ENCODE assay signal across 17 cellular contexts in genomic region chr17:44988256-44988942, GRCh38. TPM values are rescaled to one million over a fixed set of nuclear protein-coding genes. Genes with fewer than 3 reads are reported as not detected.
DNase-seq lines count a peak whose midpoint lies in the region; TF ChIP-seq lines count a peak whose summit lies in the region.
"Had no signal": no experiment of that assay in that cellular context is flagged by ENCODE, and none has a peak within 500 bp of the region (broad histone marks: within the 10 kb centered on the region; RNA-seq: fewer than 3 reads in every experiment).

No MANE protein-coding gene starts in this region.

- H3K36me3 ChIP-seq in H7 (replicated peaks; ENCODE audit: control insufficient read depth, insufficient read depth, low read length) = no peaks in the 10 kb centered on the region
- no peaks in the 10 kb centered on the region for H3K36me3 ChIP-seq in left ventricle myocardium inferior
- H3K36me3 ChIP-seq: prostate gland had no signal

- intact Hi-C loops in left ventricle myocardium inferior (cut with micrococcal nuclease) = no loop called here

- peaks cover 34% of the 10 kb centered on the region for H3K4me1 Mint-ChIP-seq in progenitor cell of endocrine pancreas (ENCODE audit: low read depth)
- H3K4me1 Mint-ChIP-seq: natural killer cell had no signal

- peaks cover 16% of the 10 kb centered on the region for H3K27me3 Mint-ChIP-seq in progenitor cell of endocrine pancreas

- peak overlapping the region; percentile 35 for H3K4me3 Mint-ChIP-seq in progenitor cell of endocrine pancreas (ENCODE audit: low read depth)
- H3K4me3 Mint-ChIP-seq: natural killer cell, T-helper 17 cell had no signal

- H3K27ac Mint-ChIP-seq in progenitor cell of endocrine pancreas = peak overlapping the region; percentile 91
- H3K27ac Mint-ChIP-seq: activated naive CD8-positive, alpha-beta T cell treated with anti-CD3 and anti-CD28 coated beads, Interleukin-2, amount 50 U/mL, for 24 hours; CD8-positive, alpha-beta memory T cell; natural killer cell; T-helper 17 cell had no signal

- H3K9me3 ChIP-seq in left ventricle myocardium inferior (replicated peaks) = no peaks in the 10 kb centered on the region
- H3K9me3 ChIP-seq: prostate gland had no signal

- peak; percentile 80 for DNase-seq in H7
- peak; percentile 87 for DNase-seq in SK-N-DZ (ENCODE audit: low spot score)
- DNase-seq in left kidney (ENCODE audit: low read depth, low spot score) = peak; percentile 63
- DNase-seq in progenitor cell of endocrine pancreas (ENCODE audit: low spot score, unreplicated experiment) = peak; percentile 54
- no peak for DNase-seq in GM13976 (ENCODE audit: low spot score)
- no peak for DNase-seq in left ventricle myocardium inferior
- no peak for DNase-seq in activated naive CD4-positive, alpha-beta T cell treated with anti-CD3 and anti-CD28 coated beads, Interleukin-2, amount 50 U/mL, for 16 hours
- DNase-seq: activated naive CD8-positive, alpha-beta T cell treated with anti-CD3 and anti-CD28 coated beads, Interleukin-2, amount 50 U/mL, for 24 hours; CD8-positive, alpha-beta memory T cell; left colon; natural killer cell; NCI-H1092 treated with DMSO at 0.1 percent for 48 hours; NK-92 treated with Interleukin-12 subunit alpha and Interleukin-12 subunit beta, amount 100 ng/mL, for 24 hours; stimulated activated CD4-positive, alpha-beta T cell treated with anti-CD3 and anti-CD28 coated beads, Interleukin-1b, Interleukin-23, amount 100 ng/mL, for 48 hours; T-helper 17 cell had no signal

- H3K4me3 ChIP-seq in H7 (ENCODE audit: insufficient read depth, low read depth, low read length) (peak overlapping the region; percentile 35), left ventricle myocardium inferior (no peak overlapping the region)
- H3K4me3 ChIP-seq: prostate gland had no signal

- no peak overlapping the region for H3K27ac ChIP-seq in left ventricle myocardium inferior (replicated peaks)
- H3K27ac ChIP-seq: prostate gland had no signal

- H3K27me3 ChIP-seq in H7 (ENCODE audit: control insufficient read depth, insufficient read depth, low read length) (no peaks in the 10 kb centered on the region), left ventricle myocardium inferior (ENCODE audit: low read depth) (peaks cover 29% of the 10 kb centered on the region)

- no peaks in the 10 kb centered on the region for H3K9me3 Mint-ChIP-seq in progenitor cell of endocrine pancreas (ENCODE audit: low read depth)
- H3K9me3 Mint-ChIP-seq: activated naive CD8-positive, alpha-beta T cell treated with anti-CD3 and anti-CD28 coated beads, Interleukin-2, amount 50 U/mL, for 24 hours; CD8-positive, alpha-beta memory T cell; mesothelial cell of epicardium; natural killer cell had no signal

- no peaks in the 10 kb centered on the region for H3K36me3 Mint-ChIP-seq in progenitor cell of endocrine pancreas (ENCODE audit: insufficient read depth)
- H3K36me3 Mint-ChIP-seq: CD8-positive, alpha-beta memory T cell; mesothelial cell of epicardium; natural killer cell had no signal

- no peak for TF ChIP-seq CTCF in progenitor cell of endocrine pancreas (IDR thresholded peaks at IDR 0.05; ENCODE audit: unreplicated experiment)
- no peak for TF ChIP-seq CTCF in GM13976 (IDR thresholded peaks at IDR 0.05; ENCODE audit: borderline replicate concordance, control extremely low read depth, extremely low read depth, insufficient read depth, missing control alignments)
- no peak for TF ChIP-seq CTCF in left ventricle myocardium inferior (IDR thresholded peaks at IDR 0.05; ENCODE audit: borderline replicate concordance)

- in situ Hi-C loops in GM13976 (cut with MboI; ENCODE audit: low sequenced_read_pairs, unreplicated experiment) = no loop called here

- no peaks in the 10 kb centered on the region for H3K4me1 ChIP-seq in left ventricle myocardium inferior
- H3K4me1 ChIP-seq: prostate gland had no signal

RNA-seq across cellular contexts. Expression of gene C1QL1, which starts 20.3 kb away (rescaled TPM):
- 12.7 and 17.3 TPM in 2 replicates for total RNA-seq in H7 (2014; rRNA removed; shearing (Covaris generic))
- polyA plus RNA-seq in SK-N-DZ (2014; cell fraction: cytosol; rRNA removed) = 51.6 and 83.8 TPM in 2 replicates
- polyA plus RNA-seq in SK-N-DZ (2014; cell fraction: nucleus; rRNA removed) = 59.9 and 62.5 TPM in 2 replicates
- total RNA-seq in progenitor cell of endocrine pancreas (36.2 and 37.0 TPM in 2 replicates), left ventricle myocardium inferior (0.74 TPM)
- total RNA-seq: CD8-positive, alpha-beta memory T cell; natural killer cell; T-helper 17 cell had no signal
- polyA plus RNA-seq: CD8-positive, alpha-beta memory T cell had no signal

RNA-seq across cellular contexts. Expression of gene KIF18B, which starts 40.8 kb away (rescaled TPM):
- 17.9 and 20.4 TPM in 2 replicates for total RNA-seq in H7 (2014; rRNA removed; shearing (Covaris generic))
- 23.5 and 30.3 TPM in 2 replicates for polyA plus RNA-seq in SK-N-DZ (2014; cell fraction: cytosol; rRNA removed)
- 62.3 and 71.5 TPM in 2 replicates for polyA plus RNA-seq in SK-N-DZ (2014; cell fraction: nucleus; rRNA removed)
- 27.7 and 32.2 TPM in 2 replicates for total RNA-seq in progenitor cell of endocrine pancreas
- 0.49 TPM for total RNA-seq in left ventricle myocardium inferior

Comparison
In these comparisons a context has a peak if more than half of its experiments do, and no peak if none do; other contexts are left out.
1. DNase-seq: peak in H7 (single experiment), SK-N-DZ (single experiment), left kidney (single experiment) and progenitor cell of endocrine pancreas (single experiment); none in GM13976 (single experiment), left ventricle myocardium inferior (single experiment) and activated naive CD4-positive, alpha-beta T cell treated with anti-CD3 and anti-CD28 coated beads, Interleukin-2, amount 50 U/mL, for 16 hours (single experiment).
2. RNA of gene KIF18B, which starts 40.8 kb away (total RNA-seq): 27.7 to 32.2 TPM in progenitor cell of endocrine pancreas and 17.9 to 20.4 TPM in H7; 0.49 TPM in left ventricle myocardium inferior (single experiment); every median in the first group is over 10 times any median in the second.